Comparison of ENCODE assay signal across 28 cellular contexts in genomic region chr20:33622705-33623390, GRCh38. TPM values are rescaled to one million over a fixed set of nuclear protein-coding genes. Genes with fewer than 3 reads are reported as not detected.
DNase-seq lines count a peak whose midpoint lies in the region; ATAC-seq and TF ChIP-seq lines count a peak whose summit lies in the region.
"Had no signal": no experiment of that assay in that cellular context is flagged by ENCODE, and none has a peak within 500 bp of the region (broad histone marks: within the 10 kb centered on the region; RNA-seq: fewer than 3 reads in every experiment).

No MANE protein-coding gene starts in this region.

- H3K36me3 ChIP-seq in transverse colon, result peaks cover 0 to 33% (median 14%) of the 10 kb centered on the region in 4 donors
- peaks cover 16% of the 10 kb centered on the region for H3K36me3 ChIP-seq in GM23248 (ENCODE audit: low read depth)

- in situ Hi-C loops in transverse colon (cut with MboI; ENCODE audit: low pct_ligation_motif_present in 1 of 4, low pct_unique_long_range_greater_than_20kb in 1 of 4, low sequenced_read_pairs in 3 of 4) (no loop called here), GM23248 (cut with MboI) (no loop called here)

- WGBS in transverse colon (ENCODE audit: low coverage in 1 of 2), 2 donors, result 87 to 93% methylated on average over 3 to 10 of the region's 10 CpGs
- 97 to 98% methylated on average over 10 of the region's 10 CpGs for WGBS in GM23248 (ENCODE audit: low coverage in 1 of 2, low lambda C conversion rate in 2 of 2, missing lambda C conversion rate in 2 of 2), 2 experiments

- peaks cover 0 to 7% (median 0%) of the 10 kb centered on the region in 4 donors for H3K4me1 ChIP-seq in transverse colon
- no peaks in the 10 kb centered on the region for H3K4me1 ChIP-seq in GM23248 (ENCODE audit: insufficient read depth)

- no peaks in the 10 kb centered on the region for H3F3A ChIP-seq in GM23248 (ENCODE audit: insufficient read depth)

- no peak for DNase-seq in activated T-cell treated with anti-CD3 and anti-CD28 coated beads, Interleukin-2, amount 50 U/mL, for 24 hours
- no peak for DNase-seq in activated T-cell treated with anti-CD3 and anti-CD28 coated beads, Interleukin-2, amount 50 U/mL, for 48 hours
- DNase-seq in T-helper 17 cell (no peak), epithelial cell of prostate (ENCODE audit: low read depth, low spot score) (no peak), transverse colon (no peak), NCI-H345 treated with DMSO at 0.1 percent for 48 hours (lab: John Stamatoyannopoulos, UW; ENCODE audit: unreplicated experiment) (no peak), hepatic stellate cell (ENCODE audit: low spot score) (no peak), GM23248 (no peak)
- DNase-seq: ACHN; Calu3; CD4-positive, alpha-beta memory T cell; DMS153; GDM1; H7; KG1; NCI-H1694 treated with DMSO at 0.1 percent for 48 hours; NCI-H2107; NCI-H2227 treated with DMSO at 0.1 percent for 48 hours; NCI-H510A treated with DMSO at 0.1 percent for 48 hours; NCI-H748 treated with DMSO at 0.1 percent for 48 hours; PC-9; RPMI8226; SHP77 treated with DMSO at 0.1 percent for 48 hours; SW 1271 had no signal

- no peak for TF ChIP-seq POLR2A in transverse colon (IDR thresholded peaks at IDR 0.05)

- intact Hi-C loops in transverse colon (cut with DNase I; ENCODE audit: low total_unique reads), result loop anchor here (10.0 kb wide), 1 partner anchor 852 kb away; no protein-coding TSS in a partner anchor

- no peak overlapping the region for H3K9ac ChIP-seq in GM23248
- H3K9ac ChIP-seq: BLaER1 had no signal

- H3K27ac ChIP-seq in epithelial cell of prostate (peak overlapping the region; percentile 5), transverse colon (no peak overlapping the region), GM23248 (no peak overlapping the region)
- H3K27ac ChIP-seq: 22Rv1, BLaER1, PC-9, SK-N-MC had no signal

- H3K79me2 ChIP-seq in GM23248 (ENCODE audit: insufficient read depth), result no peaks in the 10 kb centered on the region

- peak overlapping the region; percentile 44 for H3K27ac Mint-ChIP-seq in activated T-cell treated with anti-CD3 and anti-CD28 coated beads, Interleukin-2, amount 50 U/mL, for 24 hours
- H3K27ac Mint-ChIP-seq in T-helper 17 cell, result peak overlapping the region; percentile 6

- H3K4me3 ChIP-seq in transverse colon (no peak overlapping the region), GM23248 (no peak overlapping the region)
- H3K4me3 ChIP-seq: BLaER1, PC-9, SK-N-MC had no signal

- TF ChIP-seq EP300 in transverse colon (IDR thresholded peaks at IDR 0.05; ENCODE audit: low read depth), result no peak

- H3K4me3 Mint-ChIP-seq in activated T-cell treated with anti-CD3 and anti-CD28 coated beads, Interleukin-2, amount 50 U/mL, for 24 hours, result no peak overlapping the region
- no peak overlapping the region for H3K4me3 Mint-ChIP-seq in T-helper 17 cell

- H3K27me3 Mint-ChIP-seq in activated T-cell treated with anti-CD3 and anti-CD28 coated beads, Interleukin-2, amount 50 U/mL, for 24 hours, result no peaks in the 10 kb centered on the region
- no peaks in the 10 kb centered on the region for H3K27me3 Mint-ChIP-seq in T-helper 17 cell
- H3K27me3 Mint-ChIP-seq: CD4-positive, alpha-beta memory T cell had no signal

- H3K4me1 Mint-ChIP-seq in activated T-cell treated with anti-CD3 and anti-CD28 coated beads, Interleukin-2, amount 50 U/mL, for 24 hours (ENCODE audit: low read depth), result peaks cover 22% of the 10 kb centered on the region
- peaks cover 18% of the 10 kb centered on the region for H3K4me1 Mint-ChIP-seq in T-helper 17 cell

- peaks cover 69% of the 10 kb centered on the region for H3K36me3 Mint-ChIP-seq in activated T-cell treated with anti-CD3 and anti-CD28 coated beads, Interleukin-2, amount 50 U/mL, for 24 hours (ENCODE audit: low read depth)
- H3K36me3 Mint-ChIP-seq in T-helper 17 cell (ENCODE audit: low read depth), result peaks cover 5% of the 10 kb centered on the region

- H3K27me3 ChIP-seq in transverse colon (no peaks in the 10 kb centered on the region), GM23248 (replicated peaks; ENCODE audit: insufficient read depth) (no peaks in the 10 kb centered on the region)
- H3K27me3 ChIP-seq: BLaER1 had no signal

- H2AFZ ChIP-seq in GM23248, result no peak overlapping the region
- H2AFZ ChIP-seq: PC-9 had no signal

- H3K9me3 ChIP-seq in T-helper 17 cell (ENCODE audit: control insufficient read depth, low read length, poor library complexity, severe bottlenecking) (no peaks in the 10 kb centered on the region), transverse colon (no peaks in the 10 kb centered on the region), GM23248 (ENCODE audit: low read depth) (no peaks in the 10 kb centered on the region)
- H3K9me3 ChIP-seq: BLaER1 had no signal

- TF ChIP-seq CTCF in transverse colon (IDR thresholded peaks at IDR 0.05), result no peak

- H4K20me1 ChIP-seq in GM23248 (ENCODE audit: insufficient read depth), result no peaks in the 10 kb centered on the region

- no peaks in the 10 kb centered on the region for H3K9me3 Mint-ChIP-seq in activated T-cell treated with anti-CD3 and anti-CD28 coated beads, Interleukin-2, amount 50 U/mL, for 24 hours
- H3K9me3 Mint-ChIP-seq: CD4-positive, alpha-beta memory T cell had no signal

- no peak for ATAC-seq in T-helper 17 cell

- no peaks in the 10 kb centered on the region for H3K9me2 ChIP-seq in GM23248 (ENCODE audit: insufficient read depth)

- H3K4me2 ChIP-seq in GM23248 (ENCODE audit: unreplicated experiment), result no peak overlapping the region
- H3K4me2 ChIP-seq: BLaER1, PC-9 had no signal

RNA-seq across cellular contexts. Expression of gene C20orf144, which starts 39.3 kb away (rescaled TPM):
- total RNA-seq in T-helper 17 cell (under 1 TPM; 0.13 to 0.45 TPM), transverse colon (not detected)
- total RNA-seq in GM23248 (2014; rRNA removed; shearing (Covaris generic)), result 0.63 TPM in 1 of 2 replicates, not detected in the other
- 0.25 and 0.41 TPM in 2 replicates for polyA plus RNA-seq in GM23248 (2016; fragmentation: Nextera tagmentation; extraction: Ambion mirVana)
- total RNA-seq: Daoy, H7 had no signal
- polyA plus RNA-seq: CD4-positive, alpha-beta memory T cell had no signal

RNA-seq across cellular contexts. Expression of gene ACTL10, which starts 43.9 kb away (rescaled TPM):
- total RNA-seq in T-helper 17 cell, result 1 to 10 TPM in 1 of 2 donors, under 1 TPM in 1; 0.89 to 1.2 TPM
- 10 to 100 TPM in 1 of 4 donors, 1 to 10 TPM in 2, not detected in 1; 1.5 to 14.1 (median 3.0) TPM for total RNA-seq in transverse colon
- 3.2 and 3.4 TPM in 2 replicates for total RNA-seq in GM23248 (2014; rRNA removed; shearing (Covaris generic))
- 1.5 and 1.7 TPM in 2 replicates for polyA plus RNA-seq in GM23248 (2016; fragmentation: Nextera tagmentation; extraction: Ambion mirVana)

RNA-seq across cellular contexts. Expression of gene NECAB3, which starts 51.4 kb away (rescaled TPM):
- total RNA-seq in T-helper 17 cell, result 10 to 100 TPM; 10.2 to 12.2 TPM
- 100 to 1,000 TPM in 1 of 4 donors, 10 to 100 TPM in 3; 26.1 to 180 (median 94.5) TPM for total RNA-seq in transverse colon
- total RNA-seq in GM23248 (2014; rRNA removed; shearing (Covaris generic)), result 27.1 and 27.3 TPM in 2 replicates
- 11.0 and 13.4 TPM in 2 replicates for polyA plus RNA-seq in GM23248 (2016; fragmentation: Nextera tagmentation; extraction: Ambion mirVana)
